Comparison of ENCODE assay signal across 9 cellular contexts in the genomic region with DNA sequence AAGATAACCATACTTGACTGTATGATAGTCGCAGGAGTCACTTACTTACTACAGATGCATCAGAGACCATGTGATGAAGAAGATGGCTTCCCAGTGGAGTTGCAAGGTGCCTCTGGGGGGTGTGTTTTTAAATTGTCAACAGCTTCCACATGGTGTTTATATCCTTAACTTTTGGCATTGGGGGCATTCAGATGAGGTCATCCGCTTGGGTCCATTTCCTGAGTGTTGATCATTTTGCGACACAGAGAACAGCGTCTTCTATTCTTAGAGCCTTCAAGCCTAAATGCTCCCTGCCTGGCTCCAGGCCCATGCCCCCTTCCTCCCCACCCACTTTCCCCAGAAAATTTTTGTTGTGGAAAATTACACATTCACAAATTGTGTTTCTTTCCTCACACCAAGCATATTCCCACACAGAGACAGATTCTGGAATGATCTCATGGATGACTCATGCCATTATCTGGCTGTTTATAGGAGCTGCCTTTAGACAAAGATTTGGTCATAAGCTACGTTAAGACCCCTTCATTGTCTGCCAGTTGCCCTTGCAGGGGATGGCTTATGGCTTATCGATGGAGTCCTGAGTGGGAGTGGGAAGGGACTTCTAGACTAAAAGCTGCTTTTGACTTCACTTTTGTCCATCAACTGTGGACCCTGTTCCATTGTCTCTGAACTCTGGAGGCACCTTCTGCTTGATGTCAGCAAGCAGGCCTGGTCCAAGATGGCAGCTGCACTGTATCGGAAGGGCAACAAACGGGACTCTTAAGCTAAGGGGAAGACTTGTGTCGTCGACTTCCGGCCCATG.
A peak's percentile ranks its signal among the peaks of the same experiment; 100 is the strongest.
DNase-seq lines count a peak whose midpoint lies in the region; ATAC-seq and TF ChIP-seq lines count a peak whose summit lies in the region.
"Had no signal": no experiment of that assay in that cellular context is flagged by ENCODE, and none has a peak within 500 bp of the region (broad histone marks: within the 10 kb centered on the region; RNA-seq: fewer than 3 reads in every experiment).

No MANE protein-coding gene starts in this region.

- H3K27me3 ChIP-seq in psoas muscle (ENCODE audit: insufficient read depth in 3 of 3, low read length in 2 of 3) (no peaks in the 10 kb centered on the region), prostate gland (replicated peaks; ENCODE audit: insufficient read depth) (no peaks in the 10 kb centered on the region)

- no peak for TF ChIP-seq CTCF in fibroblast of pulmonary artery (IDR thresholded peaks at IDR 0.05; ENCODE audit: low read length, missing control alignments)
- TF ChIP-seq CTCF in psoas muscle (IDR thresholded peaks at IDR 0.05): no peak
- no peak for TF ChIP-seq CTCF in prostate gland (IDR thresholded peaks at IDR 0.05)

- peak; percentile 63 for DNase-seq in D341Med (ENCODE audit: low spot score)
- DNase-seq in RPMI7951 (ENCODE audit: low read depth): peak; percentile 82
- DNase-seq in fibroblast of pulmonary artery (ENCODE audit: low read depth): peak; percentile 96
- peak; percentile 53 to 65 for DNase-seq in psoas muscle
- DNase-seq in T-helper 1 cell: no peak
- no peak for DNase-seq in midbrain (lab: John Stamatoyannopoulos, UW)
- no peak for DNase-seq in prostate gland (ENCODE audit: low spot score)
- DNase-seq: activated naive CD8-positive, alpha-beta T cell treated with anti-CD3 and anti-CD28 coated beads, Interleukin-2, amount 10 ng/mL, durations not matched to agents 7 days and 5 days had no signal

- intact Hi-C loops in psoas muscle (cut with DNase I) (no loop called here), prostate gland (cut with DNase I) (loop anchor here (5.0 to 10.0 kb wide), 2 partner anchors 70 to 128 kb away; no protein-coding TSS in a partner anchor)

- ATAC-seq in psoas muscle: peak; percentile 27 to 49 (median 38)
- no peak for ATAC-seq in GM18867 (IDR thresholded peaks at IDR 0.05; ENCODE audit: unreplicated experiment)

- H3K9me3 ChIP-seq in psoas muscle: no peaks in the 10 kb centered on the region
- no peaks in the 10 kb centered on the region for H3K9me3 ChIP-seq in prostate gland

- H3K36me3 ChIP-seq in psoas muscle (ENCODE audit: insufficient read depth in 1 of 2, low read depth in 1 of 2) (no peaks in the 10 kb centered on the region), prostate gland (no peaks in the 10 kb centered on the region)

- H3K4me3 ChIP-seq in fibroblast of pulmonary artery (replicated peaks; ENCODE audit: low read depth, low read length) (no peak overlapping the region), psoas muscle (no peak overlapping the region), prostate gland (no peak overlapping the region)

- 36 to 52% (median 40%) methylated on average over 11 of the region's 11 CpGs for WGBS in psoas muscle, 3 donors
- WGBS in prostate gland: 67% methylated on average over 11 of the region's 11 CpGs

- TF ChIP-seq POLR2A in prostate gland (IDR thresholded peaks at IDR 0.05): no peak

- peaks cover 13% of the 10 kb centered on the region for H3K4me1 ChIP-seq in psoas muscle
- no peaks in the 10 kb centered on the region for H3K4me1 ChIP-seq in prostate gland (replicated peaks)

- H3K27ac ChIP-seq in psoas muscle: peak overlapping the region; percentile 36
- no peak overlapping the region for H3K27ac ChIP-seq in prostate gland

Comparison
In these comparisons a context has a peak if more than half of its experiments do, and no peak if none do; other contexts are left out.
1. DNase-seq: peak in D341Med (single experiment), RPMI7951 (single experiment), fibroblast of pulmonary artery (single experiment) and psoas muscle (2 of 2); none in T-helper 1 cell (0 of 5), midbrain (single experiment) and prostate gland (single experiment).